In the genomic region with DNA sequence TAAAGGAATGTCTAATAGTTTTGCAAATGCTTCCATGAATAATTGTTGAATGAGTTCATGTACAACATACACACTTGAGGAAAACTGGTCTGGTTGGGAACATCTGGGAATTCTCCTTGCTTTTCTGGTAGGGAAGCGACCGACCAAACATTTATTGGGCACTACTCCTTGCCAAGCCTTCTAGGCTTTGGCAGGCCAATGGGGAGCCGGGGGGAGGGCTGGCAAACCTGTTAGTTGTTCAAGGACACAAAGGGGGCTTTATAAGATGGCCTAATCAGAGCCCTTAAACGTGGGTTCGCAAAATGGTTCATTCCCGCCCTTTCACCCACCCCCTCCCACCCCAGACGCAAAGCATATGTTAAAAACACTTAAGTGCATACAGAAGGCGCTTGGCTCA, we compare ENCODE assay signal across 12 cellular contexts. TPM values are rescaled to one million over a fixed set of nuclear protein-coding genes. Genes with fewer than 3 reads are reported as not detected.
DNase-seq lines count a peak whose midpoint lies in the region; ATAC-seq, FAIRE-seq and TF ChIP-seq lines count a peak whose summit lies in the region.
"Had no signal": no experiment of that assay in that cellular context is flagged by ENCODE, and none has a peak within 500 bp of the region (broad histone marks: within the 10 kb centered on the region; RNA-seq: fewer than 3 reads in every experiment).

No MANE protein-coding gene starts in this region.

- TF ChIP-seq POLR2A in IMR-90 (IDR thresholded peaks at IDR 0.05; ENCODE audit: low read depth, low read length) (no peak), spleen (IDR thresholded peaks at IDR 0.05) (no peak)

- POLR2A ChIA-PET in IMR-90 (lab: Charles Lee; ENCODE audit: unreplicated experiment), result no interaction called here

- H3K9me3 ChIP-seq in IMR-90 (ENCODE audit: control insufficient read depth, insufficient read depth, low read length) (no peaks in the 10 kb centered on the region; the same call in 1 of the 2 replicates), spleen (no peaks in the 10 kb centered on the region)

- no peak overlapping the region for H4K5ac ChIP-seq in IMR-90 (ENCODE audit: low read depth, low read length)

- no peaks in the 10 kb centered on the region; the same call in 1 of the 2 replicates for H3K4me1 ChIP-seq in IMR-90 (ENCODE audit: control insufficient read depth, insufficient read depth, low read length)
- peaks cover 5 to 32% (median 29%) of the 10 kb centered on the region in 6 donors for H3K4me1 ChIP-seq in spleen

- H3K36me3 Mint-ChIP-seq in stimulated activated effector memory CD8-positive, alpha-beta T cell treated with anti-CD3 and anti-CD28 coated beads, Interleukin-12 subunit alpha, Interleukin-12 subunit beta, amount 100 ng/mL, for 72 hours, result no peaks in the 10 kb centered on the region
- H3K36me3 Mint-ChIP-seq: IgD-negative memory B cell had no signal

- no peak for TF ChIP-seq CTCF in IMR-90 (conservative IDR thresholded peaks at IDR 0.05; ENCODE audit: low read depth, low read length)
- no peak for TF ChIP-seq CTCF in brain microvascular endothelial cell (IDR thresholded peaks at IDR 0.05; ENCODE audit: low read depth, low read length, missing control alignments)
- TF ChIP-seq CTCF in spleen (IDR thresholded peaks at IDR 0.05 in 8 of 11, conservative IDR thresholded peaks at IDR 0.05 in 3 of 11), result no peak

- H3K9me1 ChIP-seq in IMR-90 (ENCODE audit: insufficient read depth, low read length), result no peaks in the 10 kb centered on the region

- CTCF ChIA-PET in IMR-90 (lab: Yijun Ruan, JAX), result interaction anchor here (0.6 to 1.3 kb wide), 3 partner anchors 21 to 563 kb away, joined by 3 to 6 read pairs (median 4); no protein-coding TSS in a partner anchor

- H3K4me3 Mint-ChIP-seq in stimulated activated effector memory CD8-positive, alpha-beta T cell treated with anti-CD3 and anti-CD28 coated beads, Interleukin-12 subunit alpha, Interleukin-12 subunit beta, amount 100 ng/mL, for 72 hours, result no peak overlapping the region
- H3K4me3 Mint-ChIP-seq: activated CD4-positive, alpha-beta memory T cell treated with anti-CD3 and anti-CD28 coated beads, Interleukin-2, amount 10 ng/mL, durations not matched to agents 7 days and 5 days; immature natural killer cell had no signal

- H3K14ac ChIP-seq in IMR-90 (replicated peaks; ENCODE audit: low read depth, low read length), result no peak overlapping the region

- H2BK15ac ChIP-seq in IMR-90 (ENCODE audit: low read depth, low read length), result no peak overlapping the region

- no peak overlapping the region for H3K56ac ChIP-seq in IMR-90 (ENCODE audit: extremely low read depth, insufficient read depth, low read length)

- peaks cover 8% of the 10 kb centered on the region for H3K9me3 Mint-ChIP-seq in stimulated activated effector memory CD8-positive, alpha-beta T cell treated with anti-CD3 and anti-CD28 coated beads, Interleukin-12 subunit alpha, Interleukin-12 subunit beta, amount 100 ng/mL, for 72 hours
- H3K9me3 Mint-ChIP-seq: activated CD4-positive, alpha-beta memory T cell treated with anti-CD3 and anti-CD28 coated beads, Interleukin-2, amount 10 ng/mL, durations not matched to agents 7 days and 5 days had no signal

- no peaks in the 10 kb centered on the region for H4K20me1 ChIP-seq in IMR-90 (ENCODE audit: insufficient read depth, low read length)

- H3K18ac ChIP-seq in IMR-90 (ENCODE audit: low read depth, low read length), result no peak overlapping the region

- H3K36me3 ChIP-seq in IMR-90 (ENCODE audit: control insufficient read depth, insufficient read depth, low read length), result no peaks in the 10 kb centered on the region
- H3K36me3 ChIP-seq in brain microvascular endothelial cell (replicated peaks), result no peaks in the 10 kb centered on the region
- no peaks in the 10 kb centered on the region for H3K36me3 ChIP-seq in spleen

- ATAC-seq in IMR-90 (ENCODE audit: low read depth), result no peak
- ATAC-seq in stimulated activated effector memory CD8-positive, alpha-beta T cell treated with anti-CD3 and anti-CD28 coated beads, Interleukin-12 subunit alpha, Interleukin-12 subunit beta, amount 100 ng/mL, for 72 hours, result no peak

- no peak overlapping the region for H2BK20ac ChIP-seq in IMR-90 (ENCODE audit: low read depth, low read length)

- no peaks in the 10 kb centered on the region for H3K79me1 ChIP-seq in IMR-90 (ENCODE audit: low read depth in 1 of 2, low read length in 2 of 2)

- no peak overlapping the region for H3K4ac ChIP-seq in IMR-90 (ENCODE audit: low read depth, low read length)

- intact Hi-C loops in IMR-90 (cut with micrococcal nuclease), result loop anchor here (2.0 kb wide), 1 partner anchor 107 kb away; no protein-coding TSS in a partner anchor
- intact Hi-C loops in spleen (cut with DNase I; ENCODE audit: low total_unique reads), result no loop called here

- dilution Hi-C loops in IMR-90 (cut with HindIII; ENCODE audit: low sequenced_read_pairs, unreplicated experiment), result no loop called here

- no peak overlapping the region for H3K4me3 ChIP-seq in IMR-90 (ENCODE audit: insufficient read depth, low read depth, low read length)
- peak overlapping the region; percentile 77 for H3K4me3 ChIP-seq in brain microvascular endothelial cell (ENCODE audit: low read depth, low read length)
- peak overlapping the region in 6 of 8 donors; percentile 26 to 63 (median 35) for H3K4me3 ChIP-seq in spleen

- H3K23ac ChIP-seq in IMR-90 (ENCODE audit: low read depth, low read length), result no peak overlapping the region

- BruUV-seq in IMR-90 (replicated peaks; lab: Mats Ljungman, UMichigan), result no TSS peak

- no peak for FAIRE-seq in urothelium cell line (lab: Jason Lieb, UNC)

- no peak overlapping the region for H2BK120ac ChIP-seq in IMR-90 (ENCODE audit: low read depth, low read length)

- WGBS in IMR-90 (ENCODE audit: extremely low coverage in 2 of 2, insufficient read length in 1 of 2), 2 experiments, result no CpG with 5 or more reads among the region's 8 CpGs
- WGBS in spleen, 5 donors, result 9 to 18% (median 10%) methylated on average over 7 to 8 of the region's 8 CpGs

- no peak for DNase-seq in IMR-90
- DNase-seq in brain microvascular endothelial cell, result no peak
- peak; percentile 7 for DNase-seq in iPS-NIHi11 (ENCODE audit: low spot score)
- no peak for DNase-seq in spleen
- no peak for DNase-seq in urothelium cell line (ENCODE audit: low spot score)
- DNase-seq in effector CD8-positive, alpha-beta T cell (lab: John Stamatoyannopoulos, UW), result no peak
- DNase-seq in OCI-M1 (lab: John Stamatoyannopoulos, UW), result no peak
- DNase-seq in stimulated activated effector memory CD8-positive, alpha-beta T cell treated with anti-CD3 and anti-CD28 coated beads, Interleukin-12 subunit alpha, Interleukin-12 subunit beta, amount 100 ng/mL, for 72 hours (ENCODE audit: low spot score in 2 of 2), result no peak
- DNase-seq: activated CD4-positive, alpha-beta memory T cell treated with anti-CD3 and anti-CD28 coated beads, Interleukin-2, amount 10 ng/mL, durations not matched to agents 7 days and 5 days; immature natural killer cell; stimulated activated naive CD4-positive, alpha-beta T cell had no signal

- H2AK9ac ChIP-seq in IMR-90 (replicated peaks; ENCODE audit: low read depth, low read length, poor library complexity), result no peak overlapping the region

- no peak overlapping the region for H2AK5ac ChIP-seq in IMR-90 (ENCODE audit: low read depth, low read length)

- H2AFZ ChIP-seq in IMR-90 (replicated peaks; ENCODE audit: low read length, poor library complexity), result no peak overlapping the region

- H2BK5ac ChIP-seq in IMR-90 (ENCODE audit: low read depth, low read length, poor library complexity, severe bottlenecking), result no peak overlapping the region

- H3K9ac ChIP-seq in IMR-90 (ENCODE audit: low read depth, low read length), result no peak overlapping the region

- no peak for TF ChIP-seq RAD21 in IMR-90 (IDR thresholded peaks at IDR 0.05; ENCODE audit: low read length)

- H4K91ac ChIP-seq in IMR-90 (ENCODE audit: insufficient read depth, low read depth, low read length), result no peak overlapping the region

- no peak overlapping the region for H4K8ac ChIP-seq in IMR-90 (ENCODE audit: low read depth in 2 of 2, low read length in 2 of 2)

- H3K27ac ChIP-seq in IMR-90 (ENCODE audit: insufficient read depth, low read length) (no peak overlapping the region), brain microvascular endothelial cell (no peak overlapping the region), spleen (no peak overlapping the region)

- no peak overlapping the region for H3K27ac Mint-ChIP-seq in stimulated activated effector memory CD8-positive, alpha-beta T cell treated with anti-CD3 and anti-CD28 coated beads, Interleukin-12 subunit alpha, Interleukin-12 subunit beta, amount 100 ng/mL, for 72 hours
- H3K27ac Mint-ChIP-seq: activated CD4-positive, alpha-beta memory T cell treated with anti-CD3 and anti-CD28 coated beads, Interleukin-2, amount 10 ng/mL, durations not matched to agents 7 days and 5 days; IgD-negative memory B cell; immature natural killer cell had no signal

- H3K27me3 ChIP-seq in IMR-90 (ENCODE audit: control insufficient read depth, insufficient read depth, low read length) (peaks cover 31% of the 10 kb centered on the region), brain microvascular endothelial cell (replicated peaks) (no peaks in the 10 kb centered on the region), spleen (replicated peaks in 1 of 7) (peaks cover 0 to 99% (median 68%) of the 10 kb centered on the region in 7 donors)

- peak overlapping the region; percentile 54; the same call in 1 of the 2 replicates for H3K4me2 ChIP-seq in IMR-90 (ENCODE audit: low read depth, low read length)

- in situ Hi-C loops in IMR-90 (cut with MboI; ENCODE audit: low sequenced_read_pairs), result no loop called here
- in situ Hi-C loops in brain microvascular endothelial cell (cut with HindIII; ENCODE audit: low pct_ligation_motif_present, low sequenced_read_pairs), result no loop called here

- no peaks in the 10 kb centered on the region for H3K4me1 Mint-ChIP-seq in stimulated activated effector memory CD8-positive, alpha-beta T cell treated with anti-CD3 and anti-CD28 coated beads, Interleukin-12 subunit alpha, Interleukin-12 subunit beta, amount 100 ng/mL, for 72 hours
- H3K4me1 Mint-ChIP-seq: immature natural killer cell had no signal

TF ChIP-seq in IMR-90, 13 proteins besides CTCF, POLR2A, EP300 and RAD21 (continues in another document):
- TF ChIP-seq RFX5 (IDR thresholded peaks at IDR 0.05; ENCODE audit: low read depth, low read length) (no peak), RCOR1 (IDR thresholded peaks at IDR 0.05; ENCODE audit: insufficient replicate concordance, low read length) (no peak)

RNA-seq across cellular contexts. Expression of a gene that starts 0.9 kb away (rescaled TPM):
- total RNA-seq in IMR-90 (2012; rRNA removed) (0.28 and 0.36 TPM in 2 replicates), spleen (not detected)
- polyA plus RNA-seq in IMR-90 (2012; rRNA removed) (0.24 and 0.32 TPM in 2 replicates), spleen (under 1 TPM in 2 of 3 donors, not detected in 1; 0.06 to 0.16 TPM)
- polyA plus RNA-seq in IMR-90 (2012; cell fraction: cytosol; rRNA removed), result 0.05 and 0.16 TPM in 2 replicates
- polyA plus RNA-seq in IMR-90 (2012; cell fraction: nucleus; rRNA removed; ENCODE audit: low replicate concordance), result 0.08 TPM in 1 of 2 replicates, not detected in the other
- total RNA-seq: activated CD4-positive, alpha-beta memory T cell treated with anti-CD3 and anti-CD28 coated beads, Interleukin-2, amount 10 ng/mL, durations not matched to agents 7 days and 5 days had no signal
- polyA plus RNA-seq: IgD-negative memory B cell, immature natural killer cell had no signal

RNA-seq across cellular contexts. Expression of a gene that starts 21.4 kb away (rescaled TPM):
- total RNA-seq in IMR-90 (2012; rRNA removed) (not detected in 2 replicates), spleen (not detected)
- polyA plus RNA-seq in IMR-90 (2012; rRNA removed) (not detected in 2 replicates), spleen (not detected)
- polyA plus RNA-seq in IMR-90 (2012; cell fraction: cytosol; rRNA removed), result not detected in 2 replicates
- polyA plus RNA-seq in IMR-90 (2012; cell fraction: nucleus; rRNA removed; ENCODE audit: low replicate concordance), result not detected in 2 replicates
- total RNA-seq: activated CD4-positive, alpha-beta memory T cell treated with anti-CD3 and anti-CD28 coated beads, Interleukin-2, amount 10 ng/mL, durations not matched to agents 7 days and 5 days had no signal
- polyA plus RNA-seq: IgD-negative memory B cell, immature natural killer cell had no signal
